ENCODE assay signal across 15 cellular contexts in genomic region chr1:20616468-20617156, GRCh38. TPM values are rescaled to one million over a fixed set of nuclear protein-coding genes. Genes with fewer than 3 reads are reported as not detected.
A peak's percentile ranks its signal among the peaks of the same experiment; 100 is the strongest.
DNase-seq lines count a peak whose midpoint lies in the region; ATAC-seq and TF ChIP-seq lines count a peak whose summit lies in the region.
"Had no signal": no experiment of that assay in that cellular context is flagged by ENCODE, and none has a peak within 500 bp of the region (broad histone marks: within the 10 kb centered on the region; RNA-seq: fewer than 3 reads in every experiment).

No MANE protein-coding gene starts in this region.

- no peaks in the 10 kb centered on the region for H3K36me3 Mint-ChIP-seq in WTC11
- H3K36me3 Mint-ChIP-seq: CD8-positive, alpha-beta memory T cell had no signal

- DNase-seq in GM19238 (ENCODE audit: insufficient read length, low spot score) (peak; percentile 56), WTC11 (ENCODE audit: low spot score) (no peak), left ventricle myocardium superior (peak; percentile 61), thoracic aorta (ENCODE audit: low spot score) (no peak), Kasumi-1 (lab: John Stamatoyannopoulos, UW) (no peak), foreskin keratinocyte (no peak), NCI-H1436 (lab: John Stamatoyannopoulos, UW) (no peak)
- DNase-seq: activated CD4-positive, alpha-beta T cell treated with anti-CD3 and anti-CD28 coated beads, Interleukin-2, amount 50 U/mL, for 1 hour; CD8-positive, alpha-beta memory T cell; mammary epithelial cell; NCI-H1105 treated with DMSO at 0.1 percent for 48 hours; NCI-H446 treated with DMSO at 0.1 percent for 48 hours; small intestine; T-helper 17 cell had no signal

- peak overlapping the region; percentile 21 for H3K4me3 ChIP-seq in thoracic aorta

- H3K36me3 ChIP-seq in thoracic aorta = no peaks in the 10 kb centered on the region

- no peak overlapping the region for H3K4me3 Mint-ChIP-seq in WTC11
- H3K4me3 Mint-ChIP-seq: CD8-positive, alpha-beta memory T cell; neural crest cell; T-helper 17 cell had no signal

- H3K9me3 Mint-ChIP-seq in WTC11 = no peaks in the 10 kb centered on the region
- H3K9me3 Mint-ChIP-seq: CD8-positive, alpha-beta memory T cell; neural crest cell had no signal

- no peaks in the 10 kb centered on the region for H3K9me3 ChIP-seq in thoracic aorta

- intact Hi-C loops in left ventricle myocardium superior (cut with micrococcal nuclease) = no loop called here

- CTCF ChIA-PET in WTC11 (lab: Charles Lee) = interaction anchor here (1.9 to 2.2 kb wide), 2 partner anchors 16 to 41 kb away, joined by 8 to 13 read pairs; partner anchors contain the start of gene PINK1

- H3K27ac Mint-ChIP-seq in WTC11 = peak overlapping the region; percentile 57; the same call in 1 of the 2 replicates
- H3K27ac Mint-ChIP-seq: T-helper 17 cell had no signal

- no peak for TF ChIP-seq CTCF in WTC11 (IDR thresholded peaks at IDR 0.05)
- TF ChIP-seq CTCF in thoracic aorta (IDR thresholded peaks at IDR 0.05) = no peak
- TF ChIP-seq CTCF in foreskin keratinocyte (conservative IDR thresholded peaks at IDR 0.05) = no peak

- POLR2A ChIA-PET in WTC11 (lab: Charles Lee) = interaction anchor here (0.8 kb wide), 1 partner anchor 17 kb away, joined by 3 read pairs; no protein-coding TSS in a partner anchor

- ATAC-seq in WTC11 (peak; percentile 18; the same call in 1 of the 2 replicates), left ventricle myocardium superior (peak; percentile 71), thoracic aorta (ENCODE audit: insufficient number of reproducible peaks, low FRiP score, low read depth) (no peak), foreskin keratinocyte (no peak)
- ATAC-seq: T-helper 17 cell had no signal

- H3K27me3 ChIP-seq in thoracic aorta (replicated peaks; ENCODE audit: insufficient read depth) (no peaks in the 10 kb centered on the region), foreskin keratinocyte (no peaks in the 10 kb centered on the region)

- no peaks in the 10 kb centered on the region for H3K27me3 Mint-ChIP-seq in WTC11 (ENCODE audit: low read depth)

- H3K27ac ChIP-seq in thoracic aorta (peak overlapping the region; percentile 4 to 33), foreskin keratinocyte (no peak overlapping the region)

- H3K4me1 ChIP-seq in thoracic aorta (ENCODE audit: control insufficient read depth in 1 of 2, low read depth in 2 of 2) = peaks cover 0 to 23% of the 10 kb centered on the region in 2 donors
- peaks cover 16% of the 10 kb centered on the region for H3K4me1 ChIP-seq in foreskin keratinocyte

- H3K4me1 Mint-ChIP-seq in WTC11 = peaks cover 30% of the 10 kb centered on the region

TF ChIP-seq in WTC11, 78 proteins besides CTCF, POLR2A, EP300 and RAD21:
- TF ChIP-seq PRRX2 (CRISPR knock-in tag; IDR thresholded peaks at IDR 0.05) (no peak), CDX4 (CRISPR knock-in tag; IDR thresholded peaks at IDR 0.05; ENCODE audit: borderline replicate concordance) (no peak), E2F4 (CRISPR knock-in tag; IDR thresholded peaks at IDR 0.05; ENCODE audit: borderline replicate concordance, low read depth) (no peak), RELA (CRISPR knock-in tag; IDR thresholded peaks at IDR 0.05; ENCODE audit: borderline replicate concordance) (no peak), ZNF512 (CRISPR knock-in tag; IDR thresholded peaks at IDR 0.05; ENCODE audit: borderline replicate concordance) (no peak), MAX (CRISPR knock-in tag; IDR thresholded peaks at IDR 0.05) (no peak), FOXP4 (CRISPR knock-in tag; IDR thresholded peaks at IDR 0.05) (no peak), JUN (CRISPR knock-in tag; IDR thresholded peaks at IDR 0.05) (no peak), ZNF138 (CRISPR knock-in tag; conservative IDR thresholded peaks at IDR 0.05) (no peak), ATF3 (CRISPR knock-in tag; conservative IDR thresholded peaks at IDR 0.05) (no peak), ZNF121 (CRISPR knock-in tag; IDR thresholded peaks at IDR 0.05) (no peak), NFYB (CRISPR knock-in tag; conservative IDR thresholded peaks at IDR 0.05; ENCODE audit: low read depth) (no peak), TP53 (CRISPR knock-in tag; IDR thresholded peaks at IDR 0.05) (no peak), NR2C2 (CRISPR knock-in tag; IDR thresholded peaks at IDR 0.05) (no peak), ZNF396 (CRISPR knock-in tag; IDR thresholded peaks at IDR 0.05; ENCODE audit: borderline replicate concordance) (no peak)

RNA-seq across cellular contexts. Expression of gene PINK1, which starts 16.6 kb away (rescaled TPM):
- total RNA-seq in WTC11 (2021) = 34.7 to 47.7 TPM (median 35.1 TPM) in 3 replicates
- total RNA-seq in left ventricle myocardium superior = 261 TPM
- 100 to 1,000 TPM in 1 of 2 donors, 10 to 100 TPM in 1; 88.4 to 140 TPM for total RNA-seq in thoracic aorta
- total RNA-seq in foreskin keratinocyte = 55.8 and 56.8 TPM in 2 replicates
- 51.2 and 55.1 TPM in 2 replicates for polyA plus RNA-seq in foreskin keratinocyte

RNA-seq across cellular contexts. Expression of gene CDA, which starts 27.7 kb away (rescaled TPM):
- 7.3 to 12.5 TPM (median 7.5 TPM) in 3 replicates for total RNA-seq in WTC11 (2021)
- total RNA-seq in left ventricle myocardium superior = 2.9 TPM
- total RNA-seq in thoracic aorta = 1 to 10 TPM in 1 of 2 donors, under 1 TPM in 1; 0.92 to 3.0 TPM
- total RNA-seq in foreskin keratinocyte = 23.6 and 59.1 TPM in 2 replicates
- 72.2 and 142 TPM in 2 replicates for polyA plus RNA-seq in foreskin keratinocyte
- total RNA-seq: CD8-positive, alpha-beta memory T cell; neural crest cell had no signal
- polyA plus RNA-seq: CD8-positive, alpha-beta memory T cell had no signal

RNA-seq across cellular contexts. Expression of gene DDOST, which starts 44.6 kb away (rescaled TPM):
- total RNA-seq in WTC11 (2021) (299 to 306 TPM (median 300 TPM) in 3 replicates), left ventricle myocardium superior (135 TPM), thoracic aorta (100 to 1,000 TPM; 138 to 160 TPM), foreskin keratinocyte (239 and 240 TPM in 2 replicates)
- polyA plus RNA-seq in foreskin keratinocyte = 248 and 264 TPM in 2 replicates

Comparison
In these comparisons a context has a peak if more than half of its experiments do, and no peak if none do; other contexts are left out.
1. DNase-seq: peak in GM19238 (single experiment) and left ventricle myocardium superior (single experiment); none in WTC11 (single experiment), thoracic aorta (single experiment), Kasumi-1 (0 of 2), foreskin keratinocyte (0 of 2) and NCI-H1436 (single experiment).
2. ATAC-seq: peak in WTC11 (single experiment) and left ventricle myocardium superior (single experiment); none in thoracic aorta (single experiment) and foreskin keratinocyte (single experiment).